In genomic region chr18:63318882-63319382, GRCh38 we compare ENCODE assay signal across 8 cellular contexts. TPM values are rescaled to one million over a fixed set of nuclear protein-coding genes. Genes with fewer than 3 reads are reported as not detected.
DNase-seq lines count a peak whose midpoint lies in the region; ATAC-seq and TF ChIP-seq lines count a peak whose summit lies in the region.

No MANE protein-coding gene starts in this region.

- no peak for DNase-seq in T-helper 1 cell
- DNase-seq in activated B cell treated with CpG ODN at 0.5 μM for 24 hours = no peak
- DNase-seq in NCI-H1930 (lab: John Stamatoyannopoulos, UW) = no peak

- intact Hi-C loops in activated B cell treated with CpG ODN at 0.5 μM for 24 hours (cut with micrococcal nuclease) = loop anchor here (1.0 to 5.0 kb wide), 5 partner anchors 26 to 188 kb away; no protein-coding TSS in a partner anchor

- no peaks in the 10 kb centered on the region for H3K9me3 Mint-ChIP-seq in T-helper 1 cell treated with Interleukin-12 subunit alpha and Interleukin-12 subunit beta and Interleukin-4 antibody, amounts not matched to agents 30 μg/mL and 1 μg/mL, for 36 hours
- H3K9me3 Mint-ChIP-seq in activated B cell treated with CpG ODN at 0.5 μM for 24 hours = no peaks in the 10 kb centered on the region

- H3K4me3 ChIP-seq in iPS-18c (ENCODE audit: insufficient read depth, low read depth, low read length) (peak overlapping the region; percentile 64), subcutaneous abdominal adipose tissue (ENCODE audit: low read depth in 1 of 5, low read length in 5 of 5) (peak overlapping the region; percentile 78 to 92 (median 88))

- H3K36me3 Mint-ChIP-seq in T-helper 1 cell treated with Interleukin-12 subunit alpha and Interleukin-12 subunit beta and Interleukin-4 antibody, amounts not matched to agents 30 μg/mL and 1 μg/mL, for 36 hours (ENCODE audit: low read depth) = peaks cover 45% of the 10 kb centered on the region
- H3K36me3 Mint-ChIP-seq in activated B cell treated with CpG ODN at 0.5 μM for 24 hours (ENCODE audit: low read depth) = peaks cover 50% of the 10 kb centered on the region

- peak overlapping the region; percentile 21 to 89 (median 82) for H3K9ac ChIP-seq in subcutaneous abdominal adipose tissue (ENCODE audit: low read length in 5 of 5)

- ATAC-seq in activated B cell treated with CpG ODN at 0.5 μM for 24 hours (ENCODE audit: low read depth) (no peak), HG02852 (IDR thresholded peaks at IDR 0.05; ENCODE audit: unreplicated experiment) (no peak), HG03095 (IDR thresholded peaks at IDR 0.05; ENCODE audit: unreplicated experiment) (no peak)

- H3K4me3 Mint-ChIP-seq in T-helper 1 cell treated with Interleukin-12 subunit alpha and Interleukin-12 subunit beta and Interleukin-4 antibody, amounts not matched to agents 30 μg/mL and 1 μg/mL, for 36 hours = peak overlapping the region; percentile 100
- peak overlapping the region; percentile 99 for H3K4me3 Mint-ChIP-seq in activated B cell treated with CpG ODN at 0.5 μM for 24 hours

- H3K27me3 ChIP-seq in subcutaneous abdominal adipose tissue (ENCODE audit: control insufficient read depth in 5 of 5, insufficient read depth in 4 of 5, low read length in 5 of 5) = no peaks in the 10 kb centered on the region

- TF ChIP-seq CTCF in activated B cell treated with CpG ODN at 0.5 μM for 24 hours (IDR thresholded peaks at IDR 0.05) = no peak

- POLR2A ChIA-PET in activated B cell treated with CpG ODN at 0.5 μM for 24 hours (lab: Charles Lee) = interaction anchor here (0.9 to 7.1 kb wide), 20 partner anchors 11 to 303 kb away, joined by 3 to 162 read pairs (median 8); partner anchors contain the start of gene VPS4B

- no peaks in the 10 kb centered on the region for H3K36me3 ChIP-seq in subcutaneous abdominal adipose tissue (ENCODE audit: control insufficient read depth in 5 of 5, insufficient read depth in 5 of 5, low read length in 5 of 5)

- CTCF ChIA-PET in activated B cell treated with CpG ODN at 0.5 μM for 24 hours (lab: Charles Lee) = interaction anchor here (0.6 to 11.8 kb wide), 23 partner anchors 11 to 300 kb away, joined by 3 to 166 read pairs (median 7); no protein-coding TSS in a partner anchor

- peaks cover 0 to 63% (median 54%) of the 10 kb centered on the region in 5 donors for H3K4me1 ChIP-seq in subcutaneous abdominal adipose tissue (ENCODE audit: control insufficient read depth in 5 of 5, insufficient read depth in 5 of 5, low read length in 5 of 5)

- H3K27ac Mint-ChIP-seq in T-helper 1 cell treated with Interleukin-12 subunit alpha and Interleukin-12 subunit beta and Interleukin-4 antibody, amounts not matched to agents 30 μg/mL and 1 μg/mL, for 36 hours = peak overlapping the region; percentile 98
- peak overlapping the region; percentile 93 for H3K27ac Mint-ChIP-seq in activated B cell treated with CpG ODN at 0.5 μM for 24 hours

- peaks cover 37% of the 10 kb centered on the region for H3K4me1 Mint-ChIP-seq in T-helper 1 cell treated with Interleukin-12 subunit alpha and Interleukin-12 subunit beta and Interleukin-4 antibody, amounts not matched to agents 30 μg/mL and 1 μg/mL, for 36 hours (ENCODE audit: low read depth)
- peaks cover 61% of the 10 kb centered on the region for H3K4me1 Mint-ChIP-seq in activated B cell treated with CpG ODN at 0.5 μM for 24 hours

- H3K27me3 Mint-ChIP-seq in T-helper 1 cell treated with Interleukin-12 subunit alpha and Interleukin-12 subunit beta and Interleukin-4 antibody, amounts not matched to agents 30 μg/mL and 1 μg/mL, for 36 hours (ENCODE audit: low read depth) = no peaks in the 10 kb centered on the region
- H3K27me3 Mint-ChIP-seq in activated B cell treated with CpG ODN at 0.5 μM for 24 hours = no peaks in the 10 kb centered on the region

- H3K9me3 ChIP-seq in iPS-18c (ENCODE audit: control insufficient read depth, insufficient read depth, low read length) (peaks cover 4% of the 10 kb centered on the region), subcutaneous abdominal adipose tissue (ENCODE audit: control insufficient read depth in 5 of 5, low read length in 5 of 5) (no peaks in the 10 kb centered on the region)

- peak overlapping the region; percentile 95 for H3K27ac ChIP-seq in subcutaneous abdominal adipose tissue (ENCODE audit: low read depth, low read length)

RNA-seq across cellular contexts. Expression of gene BCL2, which starts 0.6 kb away (rescaled TPM):
- total RNA-seq in activated B cell treated with CpG ODN at 0.5 μM for 24 hours = 125 and 145 TPM in 2 replicates

RNA-seq across cellular contexts. Expression of gene KDSR, which starts 48.1 kb away (rescaled TPM):
- 15.0 and 15.3 TPM in 2 replicates for total RNA-seq in activated B cell treated with CpG ODN at 0.5 μM for 24 hours
